28 cellular contexts compared by ENCODE assay signal in the genomic region with DNA sequence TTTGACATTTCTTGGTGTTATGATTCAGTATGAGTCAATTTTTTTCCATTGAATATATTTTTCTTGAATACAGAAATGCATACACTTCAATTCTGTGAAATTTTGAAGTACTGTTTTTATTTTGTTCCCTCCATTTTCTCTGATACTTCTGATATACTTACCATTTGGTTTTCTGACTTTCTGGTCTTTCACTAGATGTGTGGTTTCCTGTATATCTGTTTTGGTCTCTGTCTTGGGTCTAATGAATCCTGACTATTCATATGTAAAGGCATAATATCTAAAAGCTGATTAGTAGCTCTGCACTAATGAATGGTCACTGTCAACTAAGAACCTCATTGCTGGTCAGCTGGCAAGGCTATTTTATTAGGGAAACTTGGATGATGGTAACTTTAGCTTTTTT.
"Had no signal": no experiment of that assay in that cellular context is flagged by ENCODE, and none has a peak within 500 bp of the region (broad histone marks: within the 10 kb centered on the region; RNA-seq: fewer than 3 reads in every experiment).

No MANE protein-coding gene starts in this region.

- H3K36me3 Mint-ChIP-seq: immature natural killer cell; naive thymus-derived CD8-positive, alpha-beta T cell; stimulated activated naive B cell treated with anti-CD40 and anti-IgM and Interleukin-4, amounts not matched to agents 10 μg/mL and 1 μg/mL and 100 μg/mL, for 72 hours had no signal

- H3K27me3 Mint-ChIP-seq: naive thymus-derived CD8-positive, alpha-beta T cell; stimulated activated naive B cell treated with anti-CD40 and anti-IgM and Interleukin-4, amounts not matched to agents 10 μg/mL and 1 μg/mL and 100 μg/mL, for 72 hours had no signal

- DNase-seq: hypothalamus; immature natural killer cell; kidney; left colon; left lung; lower lobe of right lung; mammary epithelial cell; mesenchymal stem cell; naive thymus-derived CD8-positive, alpha-beta T cell; nucleus accumbens; pancreas; posterior cingulate gyrus; retina; right cardiac atrium; sigmoid colon; small intestine; stimulated activated CD4-positive, alpha-beta T cell treated with anti-CD3 and anti-CD28 coated beads, Interleukin-1b, Interleukin-23, amount 100 ng/mL, for 48 hours; stimulated activated CD4-positive, alpha-beta T cell treated with anti-CD3 and anti-CD28 coated beads, Interleukin-4, amount 100 ng/mL, for 1 hour; stimulated activated naive B cell treated with anti-CD40 and anti-IgM and Interleukin-4, amounts not matched to agents 10 μg/mL and 1 μg/mL and 100 μg/mL, for 72 hours; stimulated activated naive CD8-positive, alpha-beta T cell treated with anti-CD3 and anti-CD28 coated beads, Interleukin-15, Interleukin-2, amounts not matched to agents 100 U/mL and 50 U/mL, for 24 hours; stomach; testis; thyroid gland; transverse colon; upper lobe of left lung had no signal

- H3K27ac Mint-ChIP-seq: immature natural killer cell; nephron; stimulated activated naive B cell treated with anti-CD40 and anti-IgM and Interleukin-4, amounts not matched to agents 10 μg/mL and 1 μg/mL and 100 μg/mL, for 72 hours had no signal

- H3K27ac ChIP-seq: left lung, lower lobe of right lung, pancreas, prostate gland, sigmoid colon, stomach, testis, thyroid gland, transverse colon, upper lobe of left lung, vagina had no signal

- H3K27me3 ChIP-seq: left lung, pancreas, sigmoid colon, stomach, testis, thyroid gland, transverse colon, upper lobe of left lung, vagina had no signal

- H3K36me3 ChIP-seq: left lung, lower lobe of right lung, pancreas, prostate gland, sigmoid colon, stomach, thyroid gland, transverse colon, upper lobe of left lung, vagina had no signal

- H3K4me1 ChIP-seq: left lung, lower lobe of right lung, pancreas, prostate gland, sigmoid colon, stomach, testis, thyroid gland, transverse colon, upper lobe of left lung, vagina had no signal

- H3K4me3 ChIP-seq: left lung, lower lobe of right lung, pancreas, prostate gland, sigmoid colon, stomach, testis, thyroid gland, transverse colon, upper lobe of left lung, vagina had no signal

- H3K4me1 Mint-ChIP-seq: immature natural killer cell; naive thymus-derived CD8-positive, alpha-beta T cell; nephron; stimulated activated naive B cell treated with anti-CD40 and anti-IgM and Interleukin-4, amounts not matched to agents 10 μg/mL and 1 μg/mL and 100 μg/mL, for 72 hours had no signal

- H3K9me3 ChIP-seq: lower lobe of right lung, pancreas, prostate gland, stomach, testis, thyroid gland, transverse colon, upper lobe of left lung, vagina had no signal

- H3K4me3 Mint-ChIP-seq: immature natural killer cell; naive thymus-derived CD8-positive, alpha-beta T cell; nephron; stimulated activated naive B cell treated with anti-CD40 and anti-IgM and Interleukin-4, amounts not matched to agents 10 μg/mL and 1 μg/mL and 100 μg/mL, for 72 hours had no signal

- ATAC-seq: left colon; left lung; lower lobe of right lung; naive thymus-derived CD8-positive, alpha-beta T cell; pancreas; right cardiac atrium; stimulated activated naive B cell treated with anti-CD40 and anti-IgM and Interleukin-4, amounts not matched to agents 10 μg/mL and 1 μg/mL and 100 μg/mL, for 72 hours; stimulated activated naive CD8-positive, alpha-beta T cell treated with anti-CD3 and anti-CD28 coated beads, Interleukin-15, Interleukin-2, amounts not matched to agents 100 U/mL and 50 U/mL, for 24 hours had no signal

- H3K9me3 Mint-ChIP-seq: nephron had no signal
